Comparison of ENCODE assay signal across 9 cellular contexts in genomic region chr5:179620293-179620692, GRCh38. TPM values are rescaled to one million over a fixed set of nuclear protein-coding genes. Genes with fewer than 3 reads are reported as not detected.
A peak's percentile ranks its signal among the peaks of the same experiment; 100 is the strongest.
DNase-seq lines count a peak whose midpoint lies in the region; ATAC-seq, FAIRE-seq and TF ChIP-seq lines count a peak whose summit lies in the region.
"Had no signal": no experiment of that assay in that cellular context is flagged by ENCODE, and none has a peak within 500 bp of the region (broad histone marks: within the 10 kb centered on the region; RNA-seq: fewer than 3 reads in every experiment).

No MANE protein-coding gene starts in this region.

- H2AFZ ChIP-seq in K562 (ENCODE audit: low read depth, low read length): no peak overlapping the region

- TF ChIP-seq CTCF in A549 (IDR thresholded peaks at IDR 0.05) (no peak), HFF-Myc (IDR thresholded peaks at IDR 0.05; ENCODE audit: low read depth, low read length, missing control alignments) (no peak), K562 (IDR thresholded peaks at IDR 0.05 in 2 of 3, conservative IDR thresholded peaks at IDR 0.05 in 1 of 3; ENCODE audit: insufficient read depth in 2 of 3, low read depth in 1 of 3, low read length in 3 of 3) (no peak)

- H3K9me1 ChIP-seq in K562 (ENCODE audit: control insufficient read depth, insufficient read depth, low read length): no peaks in the 10 kb centered on the region

- peak overlapping the region; percentile 100 for H3K4me3 ChIP-seq in A549
- peak overlapping the region; percentile 95 for H3K4me3 ChIP-seq in HFF-Myc (replicated peaks; ENCODE audit: low read depth, low read length)
- peak overlapping the region; percentile 95 for H3K4me3 ChIP-seq in K562
- H3K4me3 ChIP-seq in mesodermal cell (ENCODE audit: extremely low read depth, insufficient read depth, low read length, poor library complexity, severe bottlenecking): peak overlapping the region; percentile 96

- H3K27ac ChIP-seq in A549 (no peak overlapping the region), K562 (ENCODE audit: extremely low read depth, low read depth, low read length) (peak overlapping the region; percentile 33), mesodermal cell (ENCODE audit: low read depth, low read length, severe bottlenecking) (no peak overlapping the region)

- CTCF ChIA-PET in A549 (lab: Yijun Ruan, JAX): interaction anchor here (0.9 to 1.6 kb wide), 2 partner anchors 11 to 13 kb away, joined by 3 to 4 read pairs; no protein-coding TSS in a partner anchor
- CTCF ChIA-PET in K562 (lab: Yijun Ruan, JAX; ENCODE audit: low intra/inter-chr PET ratio): interaction anchor here (0.6 kb wide), 1 partner anchor 59 kb away, joined by 3 read pairs; no protein-coding TSS in a partner anchor

- H3K4me1 ChIP-seq in A549 (peaks cover 51% of the 10 kb centered on the region), K562 (replicated peaks in 1 of 2; ENCODE audit: control insufficient read depth in 2 of 2, insufficient read depth in 2 of 2, low read length in 2 of 2) (peaks cover 22 to 50% of the 10 kb centered on the region in 2 experiments), mesodermal cell (ENCODE audit: control insufficient read depth, insufficient read depth, low read length, poor library complexity, severe bottlenecking) (peaks cover 14% of the 10 kb centered on the region)

- no peak for TF ChIP-seq POLR2A in A549 (IDR thresholded peaks at IDR 0.05; ENCODE audit: low read length)
- TF ChIP-seq POLR2A in K562 (conservative IDR thresholded peaks at IDR 0.05): 0 out of 2 replicates have a peak, but pooled peaks have one; percentile 38

- no peaks in the 10 kb centered on the region for H3K27me3 ChIP-seq in K562 (ENCODE audit: control insufficient read depth in 2 of 2, insufficient read depth in 2 of 2, low read length in 2 of 2)

- H3K9ac ChIP-seq in K562 (ENCODE audit: insufficient read depth in 1 of 2, low read depth in 2 of 2, low read length in 2 of 2): peak overlapping the region in 1 of 2 experiments; percentile 62; a peak in 2 of 4 replicates

- intact Hi-C loops in K562 (cut with micrococcal nuclease): loop anchor here (5.0 kb wide), 2 partner anchors 68 to 202 kb away; partner anchors contain the start of genes RUFY1 and SQSTM1

- no TSS peak for BruUV-seq in K562 (replicated peaks; lab: Mats Ljungman, UMichigan)

- POLR2A ChIA-PET in A549 (lab: Yijun Ruan, JAX): interaction anchor here (5.0 kb wide), 1 partner anchor 9 kb away, joined by 125 read pairs; no protein-coding TSS in a partner anchor
- POLR2A ChIA-PET in K562 (lab: Yijun Ruan, JAX): interaction anchor here (2.3 to 6.6 kb wide), 2 partner anchors 10 to 61 kb away, joined by 7 to 181 read pairs; partner anchors contain the start of gene CBY3

- H3K36me3 ChIP-seq in K562 (ENCODE audit: control insufficient read depth, insufficient read depth, low read length) (peaks cover 73% of the 10 kb centered on the region), mesodermal cell (ENCODE audit: control insufficient read depth, insufficient read depth, low read length) (peaks cover 70% of the 10 kb centered on the region)

- no peak for ATAC-seq in A549
- ATAC-seq in K562: no peak
- no peak for ATAC-seq in GM19397 (IDR thresholded peaks at IDR 0.05; ENCODE audit: unreplicated experiment)
- ATAC-seq in GM19351 (IDR thresholded peaks at IDR 0.05; ENCODE audit: unreplicated experiment): no peak

- FAIRE-seq in A549 (lab: Jason Lieb, UNC) (no peak), K562 (lab: Jason Lieb, UNC) (no peak)

- peaks cover 62% of the 10 kb centered on the region for H4K20me1 ChIP-seq in K562 (replicated peaks; ENCODE audit: control insufficient read depth, insufficient read depth, low read length)

- peaks cover 92% of the 10 kb centered on the region for H3K79me2 ChIP-seq in K562 (ENCODE audit: control insufficient read depth, insufficient read depth, low read length)

- DNase-seq in A549 (ENCODE audit: low read depth in 1 of 2, low spot score in 1 of 2) (no peak), HFF-Myc (ENCODE audit: extremely low read depth, low read depth) (no peak), K562 (ENCODE audit: extremely low read depth in 1 of 4, low spot score in 3 of 4) (no peak), mesenteric fat pad (ENCODE audit: low spot score) (no peak)
- no peak for DNase-seq in activated CD4-positive, CD25-positive, alpha-beta regulatory T cell treated with anti-CD3 and anti-CD28 coated beads, Interleukin-2, amount 50 U/mL, for 72 hours
- DNase-seq: activated gamma-delta T cell had no signal

- H3K9me3 ChIP-seq in A549: no peaks in the 10 kb centered on the region
- H3K9me3 ChIP-seq in K562 (replicated peaks; ENCODE audit: control insufficient read depth, insufficient read depth, low read depth, low read length): no peaks in the 10 kb centered on the region
- no peaks in the 10 kb centered on the region for H3K9me3 ChIP-seq in mesodermal cell (ENCODE audit: control insufficient read depth, low read length)

- no peak for TF ChIP-seq EP300 in A549 (IDR thresholded peaks at IDR 0.05)
- TF ChIP-seq EP300 in K562 (IDR thresholded peaks at IDR 0.05; ENCODE audit: low read length): no peak

- in situ Hi-C loops in K562 (cut with MboI): no loop called here

- TF ChIP-seq RAD21 in A549 (conservative IDR thresholded peaks at IDR 0.05 in 1 of 2, IDR thresholded peaks at IDR 0.05 in 1 of 2): no peak
- no peak for TF ChIP-seq RAD21 in K562 (CRISPR knock-in tag; conservative IDR thresholded peaks at IDR 0.05 in 1 of 2, IDR thresholded peaks at IDR 0.05 in 1 of 2)

- H3K4me2 ChIP-seq in A549 (peak overlapping the region; percentile 98), K562 (ENCODE audit: insufficient read depth, low read length) (peak overlapping the region; percentile 85)

- WGBS in A549 (ENCODE audit: missing lambda C conversion rate): 0% methylated on average over 3 of the region's 3 CpGs
- WGBS in K562 (ENCODE audit: insufficient coverage, low coverage, missing lambda C conversion rate): 5% methylated on average over 3 of the region's 3 CpGs
- 33 to 71% methylated on average over 1 of the region's 3 CpGs for WGBS in mesodermal cell (ENCODE audit: insufficient coverage in 2 of 2), 2 experiments

TF ChIP-seq in A549, 52 proteins besides CTCF, POLR2A, EP300 and RAD21:
- peak; percentile 67 for TF ChIP-seq USF2 (IDR thresholded peaks at IDR 0.05)
- peak; percentile 47; the same call in 1 of the 2 replicates for TF ChIP-seq HOXA7 (CRISPR knock-in tag; IDR thresholded peaks at IDR 0.05)
- TF ChIP-seq TFCP2L1 (CRISPR knock-in tag; IDR thresholded peaks at IDR 0.05): no peak
- no peak for TF ChIP-seq JUNB (IDR thresholded peaks at IDR 0.05)
- peak in 1 of 2 experiments; percentile 34; a peak in 1 of 4 replicates for TF ChIP-seq CEBPB (IDR thresholded peaks at IDR 0.05)

TF ChIP-seq in K562, 482 proteins besides CTCF, POLR2A, EP300 and RAD21 (continues in another document):
- 0 out of 2 replicates have a peak, but pooled peaks have one; percentile 35 for TF ChIP-seq ZNF41 (CRISPR knock-in tag; conservative IDR thresholded peaks at IDR 0.05)
- no peak for TF ChIP-seq COPS2 (conservative IDR thresholded peaks at IDR 0.05)
- peak; percentile 92 for TF ChIP-seq TFE3 (CRISPR knock-in tag; IDR thresholded peaks at IDR 0.05)
- TF ChIP-seq RAD51 (IDR thresholded peaks at IDR 0.05; ENCODE audit: borderline replicate concordance, low read depth): peak; percentile 70
- TF ChIP-seq MED1 (CRISPR knock-in tag; IDR thresholded peaks at IDR 0.05; ENCODE audit: borderline replicate concordance): no peak
- no peak for TF ChIP-seq ZNF75A (CRISPR knock-in tag; IDR thresholded peaks at IDR 0.05)
- no peak for TF ChIP-seq CEBPG (CRISPR knock-in tag; IDR thresholded peaks at IDR 0.05)
- TF ChIP-seq CEBPG (tag; conservative IDR thresholded peaks at IDR 0.05 in 1 of 2, IDR thresholded peaks at IDR 0.05 in 1 of 2): peak in 1 of 2 experiments; percentile 11; a peak in 1 of 4 replicates

RNA-seq across cellular contexts. Expression of gene HNRNPH1, which starts 3.2 kb away (rescaled TPM):
- polyA plus RNA-seq in A549 (2011; rRNA removed) (511 and 688 TPM in 2 replicates), A549 (2017; fragmentation: RNase III; extraction: RNeasy Plus Mini Kit Qiagen cat#74134 plus additional on column Dnase treatment) (1,576 to 1,720 TPM (median 1,580 TPM) in 3 replicates), K562 (2011; rRNA removed) (418 and 441 TPM in 2 replicates), K562 (2014; fragmentation: Illumina TruSeq; extraction: Trizol) (445 and 534 TPM in 2 replicates), K562 (2014; fragmentation: Nextera tagmentation; extraction: Ambion mirVana) (100 to 1,000 TPM; 103 to 128 TPM), K562 (2014; rRNA removed) (574 and 644 TPM in 2 replicates)
- polyA plus RNA-seq in A549 (2012; cell fraction: cytosol; rRNA removed): 178 and 211 TPM in 2 replicates
- 268 and 443 TPM in 2 replicates for polyA plus RNA-seq in A549 (2012; cell fraction: nucleus; rRNA removed)
- 579 and 670 TPM in 2 replicates for polyA minus RNA-seq in A549 (2011; rRNA and poly(A)+ RNA removed)
- 1,523 and 3,571 TPM in 2 replicates for total RNA-seq in K562 (2011; cell fraction: chromatin; rRNA removed; ENCODE audit: low replicate concordance)
- 1,055 and 1,232 TPM in 2 replicates for total RNA-seq in K562 (2011; cell fraction: nucleolus; rRNA removed)
- 1,271 and 1,326 TPM in 2 replicates for total RNA-seq in K562 (2011; cell fraction: nucleoplasm; rRNA removed)
- total RNA-seq in K562 (2014; rRNA removed) (570 and 600 TPM in 2 replicates), K562 (2014; rRNA removed; fragmentation: Illumina TruSeq; extraction: Trizol) (611 and 618 TPM in 2 replicates), K562 (2015; rRNA removed; fragmentation: Illumina TruSeq; extraction: Trizol) (613 and 656 TPM in 2 replicates), K562 (2021) (544 and 561 TPM in 2 replicates), mesenteric fat pad (429 TPM)
- polyA plus RNA-seq in K562 (2011; cell fraction: cytosol; rRNA removed): 97.0 and 189 TPM in 2 replicates
- 1,217 and 1,257 TPM in 2 replicates for polyA plus RNA-seq in K562 (2011; cell fraction: nucleus; rRNA removed)
- polyA plus RNA-seq in K562 (2012): 259 and 470 TPM in 2 replicates
- polyA minus RNA-seq in K562 (2011; rRNA and poly(A)+ RNA removed): 902 and 960 TPM in 2 replicates
- polyA minus RNA-seq in K562 (2011; cell fraction: cytosol; rRNA and poly(A)+ RNA removed): 599 and 712 TPM in 2 replicates
- polyA minus RNA-seq in K562 (2011; cell fraction: nucleus; rRNA and poly(A)+ RNA removed): 1,471 and 2,216 TPM in 2 replicates
- polyA plus RNA-seq in mesodermal cell (2013, experiment 1 of 2): 398 TPM
- 401 TPM for polyA plus RNA-seq in mesodermal cell (2013, experiment 2 of 2)

Comparison
In these comparisons a context has a peak if more than half of its experiments do, and no peak if none do; other contexts are left out.
1. Of the 35 proteins assayed by ChIP-seq in both K562 and A549: peak only in K562: POLR2A; only in A549: none; in both: USF2; in neither: 32; mixed calls (peak in some experiments, not most) for 1.